In genomic region chr7:5629941-5630340, GRCh38 we compare ENCODE assay signal across 8 cellular contexts. TPM values are rescaled to one million over a fixed set of nuclear protein-coding genes. Genes with fewer than 3 reads are reported as not detected.
DNase-seq lines count a peak whose midpoint lies in the region; ATAC-seq and FAIRE-seq lines count a peak whose summit lies in the region.

No MANE protein-coding gene starts in this region.

- ATAC-seq in HG03432 (IDR thresholded peaks at IDR 0.05; ENCODE audit: unreplicated experiment) (no peak), HG02840 (IDR thresholded peaks at IDR 0.05; ENCODE audit: low FRiP score, unreplicated experiment) (no peak)

- H3K4me3 ChIP-seq in HAP-1 = no peak overlapping the region

- H3K27me3 Mint-ChIP-seq in activated CD4-positive, alpha-beta memory T cell treated with anti-CD3 and anti-CD28 coated beads, Interleukin-2, amount 10 ng/mL, durations not matched to agents 7 days and 5 days = no peaks in the 10 kb centered on the region

- no peaks in the 10 kb centered on the region for H3K9me3 ChIP-seq in HAP-1

- H3K4me1 Mint-ChIP-seq in activated CD4-positive, alpha-beta memory T cell treated with anti-CD3 and anti-CD28 coated beads, Interleukin-2, amount 10 ng/mL, durations not matched to agents 7 days and 5 days = peaks cover 29% of the 10 kb centered on the region

- POLR2A ChIA-PET in activated CD4-positive, alpha-beta memory T cell treated with anti-CD3 and anti-CD28 coated beads, Interleukin-2, amount 10 ng/mL, durations not matched to agents 7 days and 5 days (lab: Charles Lee) = interaction anchor here (0.8 to 3.6 kb wide), 4 partner anchors 12 to 104 kb away, joined by 3 to 22 read pairs (median 4); no protein-coding TSS in a partner anchor

- no peaks in the 10 kb centered on the region for H3K9me3 Mint-ChIP-seq in activated CD4-positive, alpha-beta memory T cell treated with anti-CD3 and anti-CD28 coated beads, Interleukin-2, amount 10 ng/mL, durations not matched to agents 7 days and 5 days

- no peaks in the 10 kb centered on the region; the same call in 1 of the 2 replicates for H3K4me1 ChIP-seq in HAP-1

- H3K4me3 Mint-ChIP-seq in activated CD4-positive, alpha-beta memory T cell treated with anti-CD3 and anti-CD28 coated beads, Interleukin-2, amount 10 ng/mL, durations not matched to agents 7 days and 5 days = no peak overlapping the region

- no peaks in the 10 kb centered on the region for H3K27me3 ChIP-seq in HAP-1 (ENCODE audit: low read depth)

- H3K36me3 ChIP-seq in HAP-1 (replicated peaks) = peaks cover 7% of the 10 kb centered on the region

- peak; percentile 43 for DNase-seq in HTR-8/SVneo (ENCODE audit: insufficient read length, low spot score)
- DNase-seq in activated CD4-positive, alpha-beta memory T cell treated with anti-CD3 and anti-CD28 coated beads, Interleukin-2, amount 10 ng/mL, durations not matched to agents 7 days and 5 days = peak; percentile 73
- DNase-seq in fibroblast of gingiva (ENCODE audit: low read depth) = peak; percentile 55
- peak; percentile 34 to 36 for DNase-seq in stimulated activated CD8-positive, alpha-beta memory T cell treated with anti-CD3 and anti-CD28 coated beads, Interleukin-2, amount 100 ng/mL, for 1 hour (ENCODE audit: low read depth in 2 of 2)
- no peak for DNase-seq in LoVo (ENCODE audit: low spot score)
- DNase-seq in HAP-1 (ENCODE audit: low spot score in 2 of 2) = no peak

- peaks cover 3% of the 10 kb centered on the region for H3K36me3 Mint-ChIP-seq in activated CD4-positive, alpha-beta memory T cell treated with anti-CD3 and anti-CD28 coated beads, Interleukin-2, amount 10 ng/mL, durations not matched to agents 7 days and 5 days (ENCODE audit: low read depth)

- CTCF ChIA-PET in activated CD4-positive, alpha-beta memory T cell treated with anti-CD3 and anti-CD28 coated beads, Interleukin-2, amount 10 ng/mL, durations not matched to agents 7 days and 5 days (lab: Charles Lee) = interaction anchor here (0.6 to 3.7 kb wide), 7 partner anchors 12 to 136 kb away, joined by 3 to 35 read pairs (median 4); no protein-coding TSS in a partner anchor

- FAIRE-seq in HTR-8/SVneo (lab: Jason Lieb, UNC) = no peak

- peak overlapping the region; percentile 36 for H3K27ac Mint-ChIP-seq in activated CD4-positive, alpha-beta memory T cell treated with anti-CD3 and anti-CD28 coated beads, Interleukin-2, amount 10 ng/mL, durations not matched to agents 7 days and 5 days

- in situ Hi-C loops in HAP-1 (cut with MboI; ENCODE audit: low sequenced_read_pairs) = no loop called here

RNA-seq across cellular contexts. Expression of gene FSCN1, which starts 37.3 kb away (rescaled TPM):
- total RNA-seq in activated CD4-positive, alpha-beta memory T cell treated with anti-CD3 and anti-CD28 coated beads, Interleukin-2, amount 10 ng/mL, durations not matched to agents 7 days and 5 days = 10 to 100 TPM in 1 of 2 experiments, 1 to 10 TPM in 1; 9.7 to 11.1 TPM

Comparison
In these comparisons a context has a peak if more than half of its experiments do, and no peak if none do; other contexts are left out.
1. DNase-seq: peak in HTR-8/SVneo (single experiment), activated CD4-positive, alpha-beta memory T cell treated with anti-CD3 and anti-CD28 coated beads, Interleukin-2, amount 10 ng/mL, durations not matched to agents 7 days and 5 days (single experiment), fibroblast of gingiva (single experiment) and stimulated activated CD8-positive, alpha-beta memory T cell treated with anti-CD3 and anti-CD28 coated beads, Interleukin-2, amount 100 ng/mL, for 1 hour (2 of 2); none in LoVo (single experiment) and HAP-1 (0 of 2).